In the genomic region with DNA sequence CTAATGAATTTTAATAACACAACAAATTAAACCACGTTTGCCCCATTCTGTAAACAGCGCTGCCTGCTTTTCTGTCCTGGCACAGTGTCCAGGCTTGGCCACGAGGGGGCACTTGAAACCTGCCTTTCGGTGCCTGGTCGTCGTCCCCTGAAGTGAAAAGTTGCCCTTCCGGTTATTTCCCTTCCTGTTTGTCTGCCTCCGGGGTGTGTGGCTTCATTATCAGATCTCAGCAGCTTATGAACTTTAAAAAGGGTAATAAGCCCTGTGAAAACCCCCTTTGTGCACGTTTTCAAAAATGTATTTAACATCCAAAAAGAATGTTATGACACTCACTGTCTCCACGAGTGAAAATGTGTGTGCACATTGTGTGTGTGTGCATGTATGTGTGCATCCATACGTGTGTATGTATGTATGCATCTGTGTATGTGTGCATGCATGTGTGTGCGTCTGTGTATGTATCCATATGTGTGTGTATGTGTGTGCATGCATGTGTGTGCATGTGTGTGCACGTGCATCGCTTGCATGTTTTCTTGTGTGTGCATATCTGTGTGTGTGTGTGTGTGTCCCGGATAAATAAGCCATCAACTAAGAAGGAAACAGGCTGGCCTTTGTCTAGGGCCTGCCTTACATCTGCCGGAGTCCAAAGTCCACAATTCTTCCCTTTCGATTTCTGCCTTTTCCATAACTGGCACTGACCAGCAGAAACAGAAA, we compare ENCODE assay signal across 8 cellular contexts.
DNase-seq lines count a peak whose midpoint lies in the region; ATAC-seq and TF ChIP-seq lines count a peak whose summit lies in the region.

No MANE protein-coding gene starts in this region.

- peak overlapping the region; percentile 68 for H3K27ac Mint-ChIP-seq in T-helper 17 cell

- H3K27me3 Mint-ChIP-seq in T-helper 17 cell: peaks cover 18% of the 10 kb centered on the region

- H3K4me1 ChIP-seq in right cardiac atrium (ENCODE audit: control insufficient read depth, insufficient read depth, low read length): no peaks in the 10 kb centered on the region

- H3K4me3 Mint-ChIP-seq in T-helper 17 cell: peak overlapping the region; percentile 84

- H3K27ac ChIP-seq in right cardiac atrium (ENCODE audit: low read length): no peak overlapping the region

- H3K4me3 ChIP-seq in GM12875 (ENCODE audit: low read depth, low read length) (no peak overlapping the region), right cardiac atrium (ENCODE audit: low read length) (no peak overlapping the region)

- intact Hi-C loops in right cardiac atrium (cut with DNase I): no loop called here

- WGBS in right cardiac atrium: 31% methylated on average over 17 of the region's 17 CpGs

- H3K4me1 Mint-ChIP-seq in T-helper 17 cell: peaks cover 23% of the 10 kb centered on the region

- peak; percentile 78 for DNase-seq in NCI-H1048 (lab: John Stamatoyannopoulos, UW)
- peak; percentile 32 to 66 (median 52) for DNase-seq in T-helper 17 cell
- peak; percentile 61 for DNase-seq in amniotic stem cell (lab: John Stamatoyannopoulos, UW)
- peak; percentile 77 to 93 (median 89) for DNase-seq in right cardiac atrium
- DNase-seq in retina: peak; percentile 77
- DNase-seq in OCI-M2 (lab: John Stamatoyannopoulos, UW; ENCODE audit: unreplicated experiment): no peak

- ATAC-seq in HG02623 (IDR thresholded peaks at IDR 0.05; ENCODE audit: unreplicated experiment) (peak; percentile 96), T-helper 17 cell (peak; percentile 97), right cardiac atrium (peak; percentile 81 to 87)

- H3K9me3 ChIP-seq in T-helper 17 cell (ENCODE audit: control insufficient read depth, low read length, poor library complexity, severe bottlenecking) (no peaks in the 10 kb centered on the region), right cardiac atrium (ENCODE audit: control insufficient read depth, low read length) (no peaks in the 10 kb centered on the region)

- peaks cover 7% of the 10 kb centered on the region for H3K36me3 Mint-ChIP-seq in T-helper 17 cell (ENCODE audit: low read depth)

- no peaks in the 10 kb centered on the region for H3K27me3 ChIP-seq in right cardiac atrium (ENCODE audit: control insufficient read depth, insufficient read depth)

- TF ChIP-seq CTCF in GM12875 (IDR thresholded peaks at IDR 0.05; ENCODE audit: borderline replicate concordance, insufficient read depth, low read depth, low read length): peak; percentile 81
